Comparison of ENCODE assay signal across 8 cellular contexts in genomic region chr2:222982010-222982908, GRCh38.
DNase-seq lines count a peak whose midpoint lies in the region; ATAC-seq and TF ChIP-seq lines count a peak whose summit lies in the region.

No MANE protein-coding gene starts in this region.

- peaks cover 2% of the 10 kb centered on the region for H3K9me3 Mint-ChIP-seq in activated CD4-positive, alpha-beta T cell treated with anti-CD3 and anti-CD28 coated beads for 36 hours (ENCODE audit: low read depth)
- H3K9me3 Mint-ChIP-seq in activated CD4-positive, alpha-beta T cell treated with anti-CD3 and anti-CD28 coated beads, Interleukin-2, amount 10 ng/mL, durations not matched to agents 7 days and 5 days, result peaks cover 2% of the 10 kb centered on the region

- H3K4me3 Mint-ChIP-seq in activated CD4-positive, alpha-beta T cell treated with anti-CD3 and anti-CD28 coated beads for 36 hours, result no peak overlapping the region
- H3K4me3 Mint-ChIP-seq in activated CD4-positive, alpha-beta T cell treated with anti-CD3 and anti-CD28 coated beads, Interleukin-2, amount 10 ng/mL, durations not matched to agents 7 days and 5 days, result no peak overlapping the region

- peaks cover 8% of the 10 kb centered on the region for H3K4me1 Mint-ChIP-seq in activated CD4-positive, alpha-beta T cell treated with anti-CD3 and anti-CD28 coated beads for 36 hours
- H3K4me1 Mint-ChIP-seq in activated CD4-positive, alpha-beta T cell treated with anti-CD3 and anti-CD28 coated beads, Interleukin-2, amount 10 ng/mL, durations not matched to agents 7 days and 5 days, result peaks cover 8% of the 10 kb centered on the region

- peak overlapping the region; percentile 30 for H3K27ac Mint-ChIP-seq in activated CD4-positive, alpha-beta T cell treated with anti-CD3 and anti-CD28 coated beads for 36 hours
- H3K27ac Mint-ChIP-seq in activated CD4-positive, alpha-beta T cell treated with anti-CD3 and anti-CD28 coated beads, Interleukin-2, amount 10 ng/mL, durations not matched to agents 7 days and 5 days, result no peak overlapping the region

- no peaks in the 10 kb centered on the region for H3K36me3 Mint-ChIP-seq in activated CD4-positive, alpha-beta T cell treated with anti-CD3 and anti-CD28 coated beads for 36 hours (ENCODE audit: low read depth)
- no peaks in the 10 kb centered on the region for H3K36me3 Mint-ChIP-seq in activated CD4-positive, alpha-beta T cell treated with anti-CD3 and anti-CD28 coated beads, Interleukin-2, amount 10 ng/mL, durations not matched to agents 7 days and 5 days (ENCODE audit: low read depth)

- POLR2A ChIA-PET in activated CD4-positive, alpha-beta T cell treated with anti-CD3 and anti-CD28 coated beads for 36 hours (lab: Charles Lee), result no interaction called here
- POLR2A ChIA-PET in activated CD4-positive, alpha-beta T cell treated with anti-CD3 and anti-CD28 coated beads, Interleukin-2, amount 10 ng/mL, durations not matched to agents 7 days and 5 days (lab: Charles Lee), result no interaction called here

- CTCF ChIA-PET in activated CD4-positive, alpha-beta T cell treated with anti-CD3 and anti-CD28 coated beads for 36 hours (lab: Charles Lee), result interaction anchor here (1.1 to 1.2 kb wide), 3 partner anchors 10 to 11 kb away, joined by 3 to 11 read pairs (median 7); no protein-coding TSS in a partner anchor
- CTCF ChIA-PET in activated CD4-positive, alpha-beta T cell treated with anti-CD3 and anti-CD28 coated beads, Interleukin-2, amount 10 ng/mL, durations not matched to agents 7 days and 5 days (lab: Charles Lee), result interaction anchor here (1.0 kb wide), 1 partner anchor 23 kb away, joined by 3 read pairs; no protein-coding TSS in a partner anchor

- peak; percentile 48 for TF ChIP-seq CTCF in epithelial cell of esophagus (IDR thresholded peaks at IDR 0.05; ENCODE audit: insufficient read depth, low read depth, low read length, missing control alignments)

- peak; percentile 36 for DNase-seq in activated CD4-positive, alpha-beta T cell treated with anti-CD3 and anti-CD28 coated beads for 36 hours
- no peak for DNase-seq in activated CD4-positive, alpha-beta T cell treated with anti-CD3 and anti-CD28 coated beads, Interleukin-2, amount 10 ng/mL, durations not matched to agents 7 days and 5 days
- DNase-seq in NOMO-1 treated with DMSO at 0.1 percent for 48 hours (lab: John Stamatoyannopoulos, UW; ENCODE audit: unreplicated experiment) (peak; percentile 83), epithelial cell of esophagus (ENCODE audit: low read depth) (peak; percentile 82), myocyte (ENCODE audit: low read depth) (peak; percentile 79), germinal center (ENCODE audit: low spot score) (no peak)

- intact Hi-C loops in activated CD4-positive, alpha-beta T cell treated with anti-CD3 and anti-CD28 coated beads for 36 hours (cut with DNase I, micrococcal nuclease), result no loop called here

- ATAC-seq in activated CD4-positive, alpha-beta T cell treated with anti-CD3 and anti-CD28 coated beads for 36 hours, result peak; percentile 49
- peak; percentile 69 for ATAC-seq in HG03432 (IDR thresholded peaks at IDR 0.05; ENCODE audit: unreplicated experiment)
- no peak for ATAC-seq in HG03521 (IDR thresholded peaks at IDR 0.05; ENCODE audit: unreplicated experiment)

- no peak overlapping the region for H3K4me3 ChIP-seq in epithelial cell of esophagus (ENCODE audit: low read length)

- H3K27me3 Mint-ChIP-seq in activated CD4-positive, alpha-beta T cell treated with anti-CD3 and anti-CD28 coated beads for 36 hours, result peaks cover 19% of the 10 kb centered on the region
- peaks cover 25% of the 10 kb centered on the region for H3K27me3 Mint-ChIP-seq in activated CD4-positive, alpha-beta T cell treated with anti-CD3 and anti-CD28 coated beads, Interleukin-2, amount 10 ng/mL, durations not matched to agents 7 days and 5 days

Comparison
In these comparisons a context has a peak if more than half of its experiments do, and no peak if none do; other contexts are left out.
1. DNase-seq: peak in activated CD4-positive, alpha-beta T cell treated with anti-CD3 and anti-CD28 coated beads for 36 hours (single experiment), NOMO-1 treated with DMSO at 0.1 percent for 48 hours (single experiment), epithelial cell of esophagus (single experiment) and myocyte (single experiment); none in activated CD4-positive, alpha-beta T cell treated with anti-CD3 and anti-CD28 coated beads, Interleukin-2, amount 10 ng/mL, durations not matched to agents 7 days and 5 days (single experiment) and germinal center (single experiment).